In the genomic region with DNA sequence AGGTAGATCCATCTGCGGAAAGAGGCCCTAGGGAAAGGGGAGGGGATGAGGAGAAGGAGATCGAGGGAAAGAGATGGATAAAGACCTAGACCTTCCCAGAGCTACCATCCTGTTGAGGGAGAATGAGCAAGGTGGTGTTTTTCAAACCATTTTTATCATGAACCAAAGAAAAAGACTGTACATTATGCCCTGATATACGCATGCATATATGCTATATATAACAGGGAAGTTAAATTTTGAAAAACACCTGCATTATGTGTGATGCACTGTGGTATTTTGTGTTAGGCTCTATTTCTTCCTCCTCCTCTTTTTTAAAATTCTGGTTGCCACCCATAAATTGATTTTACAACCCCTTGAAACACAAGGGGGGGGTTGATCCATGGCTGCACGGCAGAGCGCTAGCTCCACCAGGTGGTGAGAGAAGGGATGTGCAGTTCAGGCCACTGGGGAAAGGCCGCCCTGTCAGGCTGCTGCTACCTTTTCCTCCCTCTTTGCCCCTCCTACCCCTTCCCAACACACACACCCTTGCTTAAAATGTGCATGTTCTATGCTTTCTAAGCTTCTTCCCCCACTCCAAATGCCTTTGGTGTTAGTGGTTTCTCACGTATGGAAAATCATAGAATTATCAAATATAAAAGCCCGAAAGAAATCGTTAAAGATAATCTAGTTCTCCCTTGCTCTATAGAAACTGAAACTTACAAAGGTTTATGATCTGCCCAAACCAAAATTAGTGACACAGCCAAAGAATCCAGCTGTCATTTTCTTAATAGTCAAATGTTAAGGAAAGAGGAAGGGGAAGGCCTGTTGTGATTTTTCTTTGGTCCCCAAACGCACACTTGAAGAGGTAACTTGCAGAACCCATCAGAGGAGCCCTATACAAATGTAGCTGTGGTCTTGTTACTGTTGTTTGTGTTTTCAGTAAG, we compare ENCODE assay signal across 8 cellular contexts.
A peak's percentile ranks its signal among the peaks of the same experiment; 100 is the strongest.
DNase-seq lines count a peak whose midpoint lies in the region; ATAC-seq, FAIRE-seq and TF ChIP-seq lines count a peak whose summit lies in the region.

No MANE protein-coding gene starts in this region.

- CTCF ChIA-PET in activated CD8-positive, alpha-beta memory T cell treated with anti-CD3 and anti-CD28 coated beads, Interleukin-2, amount 10 ng/mL, durations not matched to agents 7 days and 5 days (lab: Charles Lee) = interaction anchor here (1.3 to 2.7 kb wide), 9 partner anchors 9 to 117 kb away, joined by 3 to 8 read pairs (median 5); no protein-coding TSS in a partner anchor
- CTCF ChIA-PET in PC-9 (lab: Charles Lee) (interaction anchor here (0.6 to 1.0 kb wide), 2 partner anchors 90 to 435 kb away, joined by 3 to 5 read pairs; partner anchors contain the start of gene KALRN), HepG2 (lab: Yijun Ruan, JAX; ENCODE audit: low intra/inter-chr PET ratio, low total read pairs) (interaction anchor here (0.8 to 2.3 kb wide), 3 partner anchors 116 to 452 kb away, joined by 5 to 17 read pairs (median 5); no protein-coding TSS in a partner anchor)

- peak; percentile 78 for FAIRE-seq in HepG2 (lab: Jason Lieb, UNC)

- peak; percentile 92 for TF ChIP-seq CTCF in PC-9 (conservative IDR thresholded peaks at IDR 0.05)
- peak; percentile 89 for TF ChIP-seq CTCF in HepG2 (CRISPR knock-in tag; IDR thresholded peaks at IDR 0.05)
- TF ChIP-seq CTCF in tibial artery (IDR thresholded peaks at IDR 0.05) = peak; percentile 93 to 98

- H3K27me3 Mint-ChIP-seq in activated CD8-positive, alpha-beta memory T cell treated with anti-CD3 and anti-CD28 coated beads, Interleukin-2, amount 10 ng/mL, durations not matched to agents 7 days and 5 days = peaks cover 46% of the 10 kb centered on the region

- no peaks in the 10 kb centered on the region for H3K36me3 ChIP-seq in PC-9 (ENCODE audit: low read depth)
- H3K36me3 ChIP-seq in HepG2 (replicated peaks in 1 of 2; ENCODE audit: control insufficient read depth in 1 of 2, insufficient read depth in 2 of 2, low read length in 2 of 2) = no peaks in the 10 kb centered on the region
- H3K36me3 ChIP-seq in tibial artery = peaks cover 7 to 20% (median 9%) of the 10 kb centered on the region in 3 donors

- no peaks in the 10 kb centered on the region for H3K9me3 Mint-ChIP-seq in activated CD8-positive, alpha-beta memory T cell treated with anti-CD3 and anti-CD28 coated beads, Interleukin-2, amount 10 ng/mL, durations not matched to agents 7 days and 5 days (ENCODE audit: low read depth)

- no peak overlapping the region for H3K4me3 ChIP-seq in PC-9
- H3K4me3 ChIP-seq in HepG2 (replicated peaks in 1 of 3; ENCODE audit: insufficient read depth in 1 of 3, low read depth in 2 of 3, low read length in 3 of 3) = no peak overlapping the region
- H3K4me3 ChIP-seq in tibial artery = no peak overlapping the region

- H3K4me2 ChIP-seq in PC-9 = no peak overlapping the region
- no peak overlapping the region for H3K4me2 ChIP-seq in HepG2 (ENCODE audit: low read depth, low read length)

- H3K27ac Mint-ChIP-seq in activated CD8-positive, alpha-beta memory T cell treated with anti-CD3 and anti-CD28 coated beads, Interleukin-2, amount 10 ng/mL, durations not matched to agents 7 days and 5 days = no peak overlapping the region

- no peaks in the 10 kb centered on the region for H3F3A ChIP-seq in PC-9 (ENCODE audit: insufficient read depth, low read depth)

- no peak overlapping the region for H2AFZ ChIP-seq in PC-9
- no peak overlapping the region for H2AFZ ChIP-seq in HepG2 (ENCODE audit: low read length)

- no peaks in the 10 kb centered on the region for H4K20me1 ChIP-seq in PC-9 (ENCODE audit: insufficient read depth)
- H4K20me1 ChIP-seq in HepG2 (ENCODE audit: insufficient read depth, low read length) = no peaks in the 10 kb centered on the region

- WGBS in HepG2 (ENCODE audit: low lambda C conversion rate) = 36% methylated on average over 10 of the region's 10 CpGs

- peak; percentile 53 for ATAC-seq in activated CD8-positive, alpha-beta memory T cell treated with anti-CD3 and anti-CD28 coated beads, Interleukin-2, amount 10 ng/mL, durations not matched to agents 7 days and 5 days
- ATAC-seq in HepG2 = peak; percentile 90
- ATAC-seq in HG03432 (IDR thresholded peaks at IDR 0.05; ENCODE audit: unreplicated experiment) = no peak

- no peaks in the 10 kb centered on the region for H3K36me3 Mint-ChIP-seq in activated CD8-positive, alpha-beta memory T cell treated with anti-CD3 and anti-CD28 coated beads, Interleukin-2, amount 10 ng/mL, durations not matched to agents 7 days and 5 days

- H3K9me2 ChIP-seq in PC-9 (ENCODE audit: insufficient read depth) = no peaks in the 10 kb centered on the region

- BruUV-seq in PC-9 (replicated peaks; lab: Mats Ljungman, UMichigan) (no TSS peak), HepG2 (replicated peaks; lab: Mats Ljungman, UMichigan) (no TSS peak)

- no peaks in the 10 kb centered on the region for H3K4me1 ChIP-seq in PC-9 (replicated peaks; ENCODE audit: insufficient read depth)
- H3K4me1 ChIP-seq in HepG2 (ENCODE audit: insufficient read depth, low read length) = no peaks in the 10 kb centered on the region
- H3K4me1 ChIP-seq in tibial artery = peaks cover 0 to 2% (median 0%) of the 10 kb centered on the region in 4 donors

- H3K79me2 ChIP-seq in PC-9 (ENCODE audit: low read depth) (no peaks in the 10 kb centered on the region), HepG2 (ENCODE audit: insufficient read depth, low read length) (no peaks in the 10 kb centered on the region)

- H3K4me1 Mint-ChIP-seq in activated CD8-positive, alpha-beta memory T cell treated with anti-CD3 and anti-CD28 coated beads, Interleukin-2, amount 10 ng/mL, durations not matched to agents 7 days and 5 days = no peaks in the 10 kb centered on the region

- H3K4me3 Mint-ChIP-seq in activated CD8-positive, alpha-beta memory T cell treated with anti-CD3 and anti-CD28 coated beads, Interleukin-2, amount 10 ng/mL, durations not matched to agents 7 days and 5 days = no peak overlapping the region

- no peak for TF ChIP-seq POLR2A in HepG2 (IDR thresholded peaks at IDR 0.05; ENCODE audit: insufficient read depth in 1 of 2, low read depth in 2 of 2, low read length in 2 of 2)

- TF ChIP-seq RAD21 in HepG2 (CRISPR knock-in tag; IDR thresholded peaks at IDR 0.05) = peak; percentile 79

- intact Hi-C loops in PC-9 (cut with micrococcal nuclease; ENCODE audit: unreplicated experiment) = loop anchor here (1.0 to 2.0 kb wide), 4 partner anchors 83 to 452 kb away; no protein-coding TSS in a partner anchor
- intact Hi-C loops in HepG2 (cut with micrococcal nuclease; ENCODE audit: unreplicated experiment) = loop anchor here (1.0 kb wide), 1 partner anchor 117 kb away; no protein-coding TSS in a partner anchor
- intact Hi-C loops in tibial artery (cut with DNase I; ENCODE audit: low total_unique reads) = loop anchor here (5.0 to 10.0 kb wide), 4 partner anchors 121 to 453 kb away; partner anchors contain the start of gene KALRN

- POLR2A ChIA-PET in PC-9 (lab: Charles Lee; ENCODE audit: unreplicated experiment) = no interaction called here
- POLR2A ChIA-PET in HepG2 (lab: Yijun Ruan, JAX) = no interaction called here

- peak; percentile 44 for DNase-seq in activated CD8-positive, alpha-beta memory T cell treated with anti-CD3 and anti-CD28 coated beads, Interleukin-2, amount 10 ng/mL, durations not matched to agents 7 days and 5 days
- DNase-seq in activated CD8-positive, alpha-beta memory T cell treated with anti-CD3 and anti-CD28 coated beads, Interleukin-2, amount 50 U/mL, for 4 hours = no peak
- DNase-seq in Kasumi-1 (lab: John Stamatoyannopoulos, UW) = peak; percentile 46 to 65
- DNase-seq in PC-9 = peak in 1 of 2 experiments; percentile 49
- DNase-seq in caudate nucleus (lab: John Stamatoyannopoulos, UW) = peak in 41 of 61 donors; percentile 1 to 60 (median 17)
- DNase-seq in HepG2 (ENCODE audit: low spot score) = peak; percentile 20
- DNase-seq in tibial artery = no peak

- H3K27me3 ChIP-seq in PC-9 (ENCODE audit: insufficient read depth, low read depth) = peaks cover 61% of the 10 kb centered on the region
- peaks cover 0 to 5% of the 10 kb centered on the region in 2 experiments; a peak in 1 of 5 replicates for H3K27me3 ChIP-seq in HepG2 (ENCODE audit: control insufficient read depth in 1 of 2, insufficient read depth in 2 of 2, low read length in 2 of 2)
- no peaks in the 10 kb centered on the region for H3K27me3 ChIP-seq in tibial artery

- no peak for TF ChIP-seq EP300 in HepG2 (IDR thresholded peaks at IDR 0.05; ENCODE audit: low read depth in 2 of 2, low read length in 2 of 2)
- TF ChIP-seq EP300 in HepG2 (CRISPR knock-in tag; IDR thresholded peaks at IDR 0.05; ENCODE audit: borderline replicate concordance) = no peak

- H3K27ac ChIP-seq in PC-9 (no peak overlapping the region), caudate nucleus (ENCODE audit: low read depth, low read length) (peak overlapping the region; percentile 19), HepG2 (ENCODE audit: extremely low read length, insufficient read depth, low read length) (no peak overlapping the region), tibial artery (peak overlapping the region in 1 of 2 donors; percentile 36)

- H3K9ac ChIP-seq in HepG2 (ENCODE audit: insufficient read depth, low read depth, low read length) = no peak overlapping the region

- H3K9me3 ChIP-seq in PC-9 (ENCODE audit: insufficient read depth, low read depth) (no peaks in the 10 kb centered on the region), HepG2 (ENCODE audit: low read length) (no peaks in the 10 kb centered on the region), tibial artery (no peaks in the 10 kb centered on the region)

- in situ Hi-C loops in HepG2 (cut with HindIII; ENCODE audit: extremely low pct_ligation_motif_present, low pct_unique_long_range_greater_than_20kb) = loop anchor here (5.0 kb wide), 2 partner anchors 111 to 456 kb away; no protein-coding TSS in a partner anchor

TF ChIP-seq in HepG2, 621 proteins besides CTCF, POLR2A, EP300 and RAD21:
- TF ChIP-seq SMC3 (IDR thresholded peaks at IDR 0.05; ENCODE audit: low read length) (peak; percentile 70), XRCC5 (optimal IDR thresholded peaks at IDR 0.05; ENCODE audit: low read length) (peak; percentile 28), SP1 (IDR thresholded peaks at IDR 0.05) (no peak), SP1 (CRISPR knock-in tag; IDR thresholded peaks at IDR 0.05) (0 out of 2 replicates have a peak, but pooled peaks have one; percentile 27), ZNF740 (CRISPR knock-in tag; IDR thresholded peaks at IDR 0.05) (peak; percentile 79; the same call in 1 of the 2 replicates), CREM (IDR thresholded peaks at IDR 0.05) (no peak), CREM (CRISPR knock-in tag; IDR thresholded peaks at IDR 0.05) (no peak), STAG1 (CRISPR knock-in tag; IDR thresholded peaks at IDR 0.05) (peak; percentile 89), MIXL1 (CRISPR knock-in tag; IDR thresholded peaks at IDR 0.05) (no peak)

Comparison
In these comparisons a context has a peak if more than half of its experiments do, and no peak if none do; other contexts are left out.
1. DNase-seq: peak in activated CD8-positive, alpha-beta memory T cell treated with anti-CD3 and anti-CD28 coated beads, Interleukin-2, amount 10 ng/mL, durations not matched to agents 7 days and 5 days (single experiment), Kasumi-1 (2 of 2), caudate nucleus (41 of 61) and HepG2 (single experiment); none in activated CD8-positive, alpha-beta memory T cell treated with anti-CD3 and anti-CD28 coated beads, Interleukin-2, amount 50 U/mL, for 4 hours (single experiment) and tibial artery (0 of 2).
2. Peak in every context shown above with its lines, with median percentiles within 50 percentile points of each other: CTCF ChIP-seq.